ENCODE assay signal across 23 cellular contexts in genomic region chr15:88994286-88994685, GRCh38.
"Had no signal": no experiment of that assay in that cellular context is flagged by ENCODE, and none has a peak within 500 bp of the region (broad histone marks: within the 10 kb centered on the region; RNA-seq: fewer than 3 reads in every experiment).

No MANE protein-coding gene starts in this region.

- H3K4me1 Mint-ChIP-seq: activated CD4-positive, alpha-beta T cell treated with anti-CD3 and anti-CD28 coated beads, Interleukin-2, amount 10 ng/mL, durations not matched to agents 7 days and 5 days; naive thymus-derived CD8-positive, alpha-beta T cell had no signal

- FAIRE-seq: small intestine had no signal

- H3K4me3 Mint-ChIP-seq: activated CD4-positive, alpha-beta T cell treated with anti-CD3 and anti-CD28 coated beads, Interleukin-2, amount 10 ng/mL, durations not matched to agents 7 days and 5 days; activated CD8-positive, alpha-beta T cell treated with anti-CD3 and anti-CD28 coated beads, Interleukin-2, amount 10 ng/mL, durations not matched to agents 7 days and 5 days; activated T-cell treated with anti-CD3 and anti-CD28 coated beads, Interleukin-2, amount 50 U/mL, for 4 hours; dendritic cell treated with granulocyte-macrophage colony-stimulating factor and Interleukin-4, amounts not matched to agents 40 ng/mL and 50 ng/mL, for 4 days; memory B cell; naive thymus-derived CD8-positive, alpha-beta T cell; stimulated activated naive CD8-positive, alpha-beta T cell treated with anti-CD3 and anti-CD28 coated beads, Interleukin-15, amount 100 ng/mL, for 72 hours had no signal

- DNase-seq: activated CD4-positive, alpha-beta T cell treated with anti-CD3 and anti-CD28 coated beads, Interleukin-2, amount 10 ng/mL, durations not matched to agents 7 days and 5 days; activated CD8-positive, alpha-beta T cell treated with anti-CD3 and anti-CD28 coated beads, Interleukin-2, amount 10 ng/mL, durations not matched to agents 7 days and 5 days; activated naive CD4-positive, alpha-beta T cell treated with anti-CD3 and anti-CD28 coated beads, Interleukin-2, amount 50 U/mL, for 16 hours; activated T-cell treated with anti-CD3 and anti-CD28 coated beads, Interleukin-2, amount 50 U/mL, for 4 hours; adrenal gland; effector CD8-positive, alpha-beta T cell; foreskin keratinocyte; hippocampal formation; naive thymus-derived CD8-positive, alpha-beta T cell; ovary; right lobe of liver; small intestine; stimulated activated CD4-positive, alpha-beta T cell treated with anti-CD3 and anti-CD28 coated beads, Interleukin-15, amount 100 ng/mL, for 24 hours; stimulated activated CD4-positive, alpha-beta T cell treated with anti-CD3 and anti-CD28 coated beads, Interleukin-2, amount 100 ng/mL, for 48 hours; stimulated activated naive CD8-positive, alpha-beta T cell treated with anti-CD3 and anti-CD28 coated beads, Interleukin-15, amount 100 ng/mL, for 72 hours; T1000; transverse colon had no signal

- H3K9me3 Mint-ChIP-seq: activated CD4-positive, alpha-beta T cell treated with anti-CD3 and anti-CD28 coated beads, Interleukin-2, amount 10 ng/mL, durations not matched to agents 7 days and 5 days; activated T-cell treated with anti-CD3 and anti-CD28 coated beads, Interleukin-2, amount 50 U/mL, for 4 hours; dendritic cell treated with granulocyte-macrophage colony-stimulating factor and Interleukin-4, amounts not matched to agents 40 ng/mL and 50 ng/mL, for 4 days; naive thymus-derived CD8-positive, alpha-beta T cell; stimulated activated naive CD8-positive, alpha-beta T cell treated with anti-CD3 and anti-CD28 coated beads, Interleukin-15, amount 100 ng/mL, for 72 hours had no signal

- H3K4me1 ChIP-seq: adrenal gland, foreskin keratinocyte, right lobe of liver, suprapubic skin, transverse colon, vagina had no signal

- H3K9me3 ChIP-seq: adrenal gland, esophagus muscularis mucosa, ovary, right lobe of liver, suprapubic skin, transverse colon, vagina had no signal

- H3K36me3 Mint-ChIP-seq: memory B cell; naive thymus-derived CD8-positive, alpha-beta T cell had no signal

- H3K36me3 ChIP-seq: adrenal gland, esophagus muscularis mucosa, ovary, right lobe of liver, suprapubic skin, transverse colon, vagina had no signal

- H3K4me3 ChIP-seq: adrenal gland, esophagus muscularis mucosa, ovary, right lobe of liver, suprapubic skin, transverse colon, vagina had no signal

- H3K27ac Mint-ChIP-seq: activated CD4-positive, alpha-beta T cell treated with anti-CD3 and anti-CD28 coated beads, Interleukin-2, amount 10 ng/mL, durations not matched to agents 7 days and 5 days; activated CD8-positive, alpha-beta T cell treated with anti-CD3 and anti-CD28 coated beads, Interleukin-2, amount 10 ng/mL, durations not matched to agents 7 days and 5 days; dendritic cell treated with granulocyte-macrophage colony-stimulating factor and Interleukin-4, amounts not matched to agents 40 ng/mL and 50 ng/mL, for 4 days; memory B cell; naive thymus-derived CD8-positive, alpha-beta T cell had no signal

- H3K27me3 ChIP-seq: adrenal gland, esophagus muscularis mucosa, ovary, right lobe of liver, vagina had no signal

- ATAC-seq: activated CD4-positive, CD25-positive, alpha-beta regulatory T cell treated with anti-CD3 and anti-CD28 coated beads, Interleukin-2, amount 50 U/mL, for 24 hours; activated CD8-positive, alpha-beta T cell treated with anti-CD3 and anti-CD28 coated beads, Interleukin-2, amount 10 ng/mL, durations not matched to agents 7 days and 5 days; activated T-cell treated with anti-CD3 and anti-CD28 coated beads, Interleukin-2, amount 50 U/mL, for 4 hours; foreskin keratinocyte; naive thymus-derived CD8-positive, alpha-beta T cell; right lobe of liver; stimulated activated naive CD8-positive, alpha-beta T cell treated with anti-CD3 and anti-CD28 coated beads, Interleukin-15, amount 100 ng/mL, for 72 hours had no signal

- H3K27ac ChIP-seq: adrenal gland, esophagus muscularis mucosa, foreskin keratinocyte, ovary, right lobe of liver, suprapubic skin, transverse colon, vagina had no signal

- H3K27me3 Mint-ChIP-seq: activated CD4-positive, alpha-beta T cell treated with anti-CD3 and anti-CD28 coated beads, Interleukin-2, amount 10 ng/mL, durations not matched to agents 7 days and 5 days had no signal
